ENCODE assay signal across 8 cellular contexts in the genomic region with DNA sequence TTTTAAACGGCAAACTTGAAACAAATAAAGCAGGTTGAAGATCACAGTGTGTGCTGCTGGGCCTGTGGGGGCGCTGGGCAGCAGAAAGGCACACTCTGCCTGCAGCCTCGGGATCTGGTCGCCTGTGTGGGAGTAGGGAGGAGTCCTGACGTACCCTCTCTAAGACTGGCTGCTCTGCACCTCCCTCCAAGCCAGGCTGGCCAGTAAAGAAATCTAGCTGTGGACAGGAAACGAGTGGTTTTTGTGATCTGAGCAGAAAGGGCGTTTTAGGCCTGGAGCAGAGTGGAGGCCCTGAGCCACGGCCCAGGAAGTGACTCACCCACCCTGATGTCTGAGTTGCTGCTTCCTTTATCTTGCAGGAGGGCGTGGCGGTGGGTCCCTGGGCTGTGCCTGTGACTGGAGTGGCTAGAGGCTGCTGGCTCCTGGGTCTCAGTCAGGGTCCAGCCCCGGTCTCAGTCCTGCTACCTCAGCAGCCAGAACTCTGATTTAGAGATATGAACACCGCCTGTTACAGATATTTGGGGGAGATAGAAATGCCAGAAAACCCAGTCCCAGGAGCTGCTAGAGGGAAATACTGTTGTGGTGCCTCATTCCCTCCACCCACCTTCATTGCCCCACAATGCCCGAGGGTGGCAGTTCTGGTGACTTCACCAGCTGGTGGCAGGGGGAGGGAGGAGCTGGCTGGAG. TPM values are rescaled to one million over a fixed set of nuclear protein-coding genes. Genes with fewer than 3 reads are reported as not detected.
DNase-seq lines count a peak whose midpoint lies in the region; ATAC-seq and TF ChIP-seq lines count a peak whose summit lies in the region.

No MANE protein-coding gene starts in this region.

- H3K9me3 ChIP-seq in HUES64 (ENCODE audit: insufficient read depth, low read depth, low read length), result no peaks in the 10 kb centered on the region
- no peaks in the 10 kb centered on the region for H3K9me3 ChIP-seq in upper lobe of right lung

- H3K9ac ChIP-seq in HUES64 (ENCODE audit: low read depth, low read length), result peak overlapping the region; percentile 58

- H3K4me3 ChIP-seq in HUES64 (ENCODE audit: low read length), result peak overlapping the region; percentile 32
- peak overlapping the region; percentile 31 for H3K4me3 ChIP-seq in upper lobe of right lung

- WGBS in HUES64, result 9% methylated on average over 13 of the region's 13 CpGs

- TF ChIP-seq CTCF in upper lobe of right lung (IDR thresholded peaks at IDR 0.05), result peak; percentile 65

- peak overlapping the region; percentile 94 for H3K27ac Mint-ChIP-seq in activated naive CD8-positive, alpha-beta T cell treated with anti-CD3 and anti-CD28 coated beads, Interleukin-2, amount 10 ng/mL, durations not matched to agents 7 days and 5 days

- POLR2A ChIA-PET in activated naive CD8-positive, alpha-beta T cell treated with anti-CD3 and anti-CD28 coated beads, Interleukin-2, amount 10 ng/mL, durations not matched to agents 7 days and 5 days (lab: Charles Lee), result interaction anchor here (1.1 to 5.6 kb wide), 3 partner anchors 11 to 135 kb away, joined by 3 to 83 read pairs (median 5); partner anchors contain the start of gene S100A11

- ATAC-seq in GM21515 (IDR thresholded peaks at IDR 0.05; ENCODE audit: unreplicated experiment), result peak; percentile 94
- ATAC-seq in activated naive CD8-positive, alpha-beta T cell treated with anti-CD3 and anti-CD28 coated beads, Interleukin-2, amount 10 ng/mL, durations not matched to agents 7 days and 5 days (ENCODE audit: low read depth), result peak; percentile 95
- peak; percentile 94 for ATAC-seq in upper lobe of right lung

- no peaks in the 10 kb centered on the region for H3K36me3 Mint-ChIP-seq in activated naive CD8-positive, alpha-beta T cell treated with anti-CD3 and anti-CD28 coated beads, Interleukin-2, amount 10 ng/mL, durations not matched to agents 7 days and 5 days

- peak overlapping the region; percentile 68 for H3K4me3 Mint-ChIP-seq in activated naive CD8-positive, alpha-beta T cell treated with anti-CD3 and anti-CD28 coated beads, Interleukin-2, amount 10 ng/mL, durations not matched to agents 7 days and 5 days

- peaks cover 23% of the 10 kb centered on the region for H3K4me1 Mint-ChIP-seq in activated naive CD8-positive, alpha-beta T cell treated with anti-CD3 and anti-CD28 coated beads, Interleukin-2, amount 10 ng/mL, durations not matched to agents 7 days and 5 days

- H3K27me3 Mint-ChIP-seq in activated naive CD8-positive, alpha-beta T cell treated with anti-CD3 and anti-CD28 coated beads, Interleukin-2, amount 10 ng/mL, durations not matched to agents 7 days and 5 days, result peaks cover 6% of the 10 kb centered on the region

- H3K27ac ChIP-seq in HUES64 (ENCODE audit: low read depth, low read length), result peak overlapping the region; percentile 85
- H3K27ac ChIP-seq in upper lobe of right lung, result peak overlapping the region; percentile 94

- H3K9me3 Mint-ChIP-seq in activated naive CD8-positive, alpha-beta T cell treated with anti-CD3 and anti-CD28 coated beads, Interleukin-2, amount 10 ng/mL, durations not matched to agents 7 days and 5 days, result no peaks in the 10 kb centered on the region

- H3K27me3 ChIP-seq in HUES64 (ENCODE audit: insufficient read depth, low read length) (0 out of 2 replicates have a peak, but pooled peaks cover 5% of the 10 kb centered on the region), upper lobe of right lung (no peaks in the 10 kb centered on the region)

- intact Hi-C loops in cardiac septum (cut with DNase I) (loop anchor here (1.0 kb wide), 1 partner anchor 11 kb away; the partner anchor contains the start of gene S100A11), posterior vena cava (cut with DNase I) (no loop called here), upper lobe of right lung (cut with DNase I) (no loop called here)

- DNase-seq in DMS79 treated with DMSO at 0.1 percent for 48 hours (lab: John Stamatoyannopoulos, UW) (peak; percentile 77), SKM-1 treated with dmso at 0.1 percent for 144 hours (lab: John Stamatoyannopoulos, UW; ENCODE audit: unreplicated experiment) (peak; percentile 100), cardiac septum (ENCODE audit: low spot score) (peak; percentile 96), posterior vena cava (ENCODE audit: low spot score) (peak; percentile 98), upper lobe of right lung (peak; percentile 95)
- DNase-seq in activated naive CD8-positive, alpha-beta T cell treated with anti-CD3 and anti-CD28 coated beads, Interleukin-2, amount 10 ng/mL, durations not matched to agents 7 days and 5 days, result peak; percentile 81

- H3K4me1 ChIP-seq in HUES64 (ENCODE audit: insufficient read depth, low read length) (peaks cover 38% of the 10 kb centered on the region), upper lobe of right lung (peaks cover 21% of the 10 kb centered on the region)

- H3K36me3 ChIP-seq in HUES64 (ENCODE audit: insufficient read depth, low read length), result no peaks in the 10 kb centered on the region
- H3K36me3 ChIP-seq in upper lobe of right lung, result no peaks in the 10 kb centered on the region

RNA-seq across cellular contexts. Expression of gene S100A11, which starts 11.3 kb away (rescaled TPM):
- 260 TPM for polyA plus RNA-seq in HUES64 (2013, experiment 1 of 2)
- polyA plus RNA-seq in HUES64 (2013, experiment 2 of 2), result 289 TPM
- total RNA-seq in activated naive CD8-positive, alpha-beta T cell treated with anti-CD3 and anti-CD28 coated beads, Interleukin-2, amount 10 ng/mL, durations not matched to agents 7 days and 5 days, result 100 to 1,000 TPM; 241 to 262 TPM
- 90.8 TPM for total RNA-seq in cardiac septum
- total RNA-seq in posterior vena cava, result 100 to 1,000 TPM; 406 to 484 TPM
- total RNA-seq in upper lobe of right lung, result 522 TPM

RNA-seq across cellular contexts. Expression of gene TCHHL1, which starts 40.8 kb away (rescaled TPM):
- not detected for polyA plus RNA-seq in HUES64 (2013, experiment 1 of 2)
- polyA plus RNA-seq in HUES64 (2013, experiment 2 of 2), result not detected
- not detected for total RNA-seq in activated naive CD8-positive, alpha-beta T cell treated with anti-CD3 and anti-CD28 coated beads, Interleukin-2, amount 10 ng/mL, durations not matched to agents 7 days and 5 days
- total RNA-seq in cardiac septum, result not detected
- not detected for total RNA-seq in posterior vena cava
- not detected for total RNA-seq in upper lobe of right lung

RNA-seq across cellular contexts. Expression of gene S100A10, which starts 54.4 kb away (rescaled TPM):
- polyA plus RNA-seq in HUES64 (2013, experiment 1 of 2), result 105 TPM
- polyA plus RNA-seq in HUES64 (2013, experiment 2 of 2), result 117 TPM
- 100 to 1,000 TPM; 529 to 544 TPM for total RNA-seq in activated naive CD8-positive, alpha-beta T cell treated with anti-CD3 and anti-CD28 coated beads, Interleukin-2, amount 10 ng/mL, durations not matched to agents 7 days and 5 days
- total RNA-seq in cardiac septum (131 TPM), posterior vena cava (100 to 1,000 TPM; 244 to 281 TPM), upper lobe of right lung (643 TPM)

Comparison
In these comparisons a context has a peak if more than half of its experiments do, and no peak if none do; other contexts are left out.
1. Peak in every context shown above with its lines: DNase-seq, ATAC-seq, H3K4me3 ChIP-seq and H3K27ac ChIP-seq.